13 cellular contexts compared by ENCODE assay signal in genomic region chr21:39345440-39345839, GRCh38. TPM values are rescaled to one million over a fixed set of nuclear protein-coding genes. Genes with fewer than 3 reads are reported as not detected.
DNase-seq lines count a peak whose midpoint lies in the region; ATAC-seq and TF ChIP-seq lines count a peak whose summit lies in the region.
"Had no signal": no experiment of that assay in that cellular context is flagged by ENCODE, and none has a peak within 500 bp of the region (broad histone marks: within the 10 kb centered on the region; RNA-seq: fewer than 3 reads in every experiment).

No MANE protein-coding gene starts in this region.

- H3K9me3 ChIP-seq in breast epithelium (no peaks in the 10 kb centered on the region), hepatocyte (ENCODE audit: low read depth) (no peaks in the 10 kb centered on the region), smooth muscle cell (replicated peaks; ENCODE audit: low read depth) (no peaks in the 10 kb centered on the region)
- H3K9me3 ChIP-seq: vagina had no signal

- H3K4me2 ChIP-seq in hepatocyte, result peak overlapping the region; percentile 87
- peak overlapping the region; percentile 99 for H3K4me2 ChIP-seq in smooth muscle cell

- no peak overlapping the region for H3K9ac ChIP-seq in smooth muscle cell (ENCODE audit: low read depth)

- ATAC-seq in T-cell (replicated peaks in 1 of 4) (no peak), GM21390 (IDR thresholded peaks at IDR 0.05; ENCODE audit: unreplicated experiment) (no peak), HG02642 (IDR thresholded peaks at IDR 0.05; ENCODE audit: poor library complexity, unreplicated experiment) (no peak)

- TF ChIP-seq POLR2A in breast epithelium (IDR thresholded peaks at IDR 0.05), result no peak

- peaks cover 80% of the 10 kb centered on the region for H3K36me3 Mint-ChIP-seq in MCF 10A (ENCODE audit: insufficient read depth, unreplicated experiment)
- H3K36me3 Mint-ChIP-seq in T-cell, result peaks cover 49% of the 10 kb centered on the region

- H3K4me3 ChIP-seq in breast epithelium (no peak overlapping the region), hepatocyte (no peak overlapping the region), smooth muscle cell (peak overlapping the region; percentile 90)
- H3K4me3 ChIP-seq: vagina had no signal

- no peak overlapping the region for H2AFZ ChIP-seq in hepatocyte
- H2AFZ ChIP-seq in smooth muscle cell (ENCODE audit: low read depth), result no peak overlapping the region

- CTCF ChIA-PET in MCF 10A (lab: Yijun Ruan, JAX) (interaction anchor here (1.3 kb wide), 1 partner anchor 96 kb away, joined by 4 read pairs; no protein-coding TSS in a partner anchor), T-cell (lab: Charles Lee) (interaction anchor here in 1 of 2 donors (0.6 kb wide), 1 partner anchor 159 kb away, joined by 3 read pairs; no protein-coding TSS in a partner anchor)

- H3K4me3 Mint-ChIP-seq in MCF 10A (ENCODE audit: unreplicated experiment), result peak overlapping the region; percentile 89
- H3K4me3 Mint-ChIP-seq in T-cell, result peak overlapping the region in 1 of 3 donors; percentile 84

- H4K20me1 ChIP-seq in hepatocyte (ENCODE audit: insufficient read depth, poor library complexity, severe bottlenecking) (peaks cover 40% of the 10 kb centered on the region), smooth muscle cell (ENCODE audit: low read depth) (peaks cover 56% of the 10 kb centered on the region)

- H3F3A ChIP-seq in smooth muscle cell (ENCODE audit: low read depth), result peaks cover 28% of the 10 kb centered on the region

- WGBS in hepatocyte (ENCODE audit: low lambda C conversion rate, missing lambda C conversion rate), result 80% methylated on average over 6 of the region's 6 CpGs
- 95% methylated on average over 6 of the region's 6 CpGs for WGBS in smooth muscle cell (ENCODE audit: low lambda C conversion rate)

- POLR2A ChIA-PET in MCF 10A (lab: Yijun Ruan, JAX), result interaction anchor here (1.0 to 6.8 kb wide), 4 partner anchors 13 to 42 kb away, joined by 7 to 226 read pairs (median 45); partner anchors contain the start of gene BRWD1
- POLR2A ChIA-PET in T-cell (lab: Charles Lee), result interaction anchor here in 1 of 2 donors (0.7 kb wide), 1 partner anchor 33 kb away, joined by 4 read pairs; no protein-coding TSS in a partner anchor

- no TSS peak for BruUV-seq in MCF 10A (replicated peaks; lab: Mats Ljungman, UMichigan)

- H3K36me3 ChIP-seq in breast epithelium (no peaks in the 10 kb centered on the region), hepatocyte (replicated peaks; ENCODE audit: insufficient read depth, low read depth) (peaks cover 6% of the 10 kb centered on the region), smooth muscle cell (ENCODE audit: low read depth) (peaks cover 17% of the 10 kb centered on the region)

- H3K9me2 ChIP-seq in hepatocyte (replicated peaks; ENCODE audit: insufficient read depth), result no peaks in the 10 kb centered on the region

- no peak for TF ChIP-seq CTCF in MCF 10A (IDR thresholded peaks at IDR 0.05; ENCODE audit: unreplicated experiment)
- no peak for TF ChIP-seq CTCF in breast epithelium (IDR thresholded peaks at IDR 0.05)
- TF ChIP-seq CTCF in hepatocyte (IDR thresholded peaks at IDR 0.05; ENCODE audit: poor library complexity), result no peak
- no peak for TF ChIP-seq CTCF in smooth muscle cell (IDR thresholded peaks at IDR 0.05; ENCODE audit: borderline replicate concordance, insufficient read depth, poor library complexity, severe bottlenecking)

- no peaks in the 10 kb centered on the region for H3K9me3 Mint-ChIP-seq in MCF 10A (ENCODE audit: unreplicated experiment)
- H3K9me3 Mint-ChIP-seq in T-cell, result no peaks in the 10 kb centered on the region

- H3K4me1 Mint-ChIP-seq in MCF 10A (ENCODE audit: insufficient read depth, unreplicated experiment) (peaks cover 32% of the 10 kb centered on the region), T-cell (peaks cover 41 to 45% (median 43%) of the 10 kb centered on the region in 3 donors)

- DNase-seq in MCF 10A (ENCODE audit: unreplicated experiment) (no peak), breast epithelium (ENCODE audit: low spot score in 2 of 2) (no peak), T-cell (no peak), hepatocyte (ENCODE audit: low spot score) (no peak), smooth muscle cell (lab: John Stamatoyannopoulos, UW; ENCODE audit: unreplicated experiment) (no peak), ureter (ENCODE audit: low spot score) (no peak)
- DNase-seq: islet precursor cell, NCI-H2081 treated with DMSO at 0.1 percent for 48 hours, posterior cingulate gyrus had no signal

- no peaks in the 10 kb centered on the region for H3K27me3 ChIP-seq in breast epithelium
- no peaks in the 10 kb centered on the region for H3K27me3 ChIP-seq in hepatocyte
- H3K27me3 ChIP-seq in smooth muscle cell (ENCODE audit: low read depth), result no peaks in the 10 kb centered on the region
- H3K27me3 ChIP-seq: vagina had no signal

- intact Hi-C loops in MCF 10A (cut with micrococcal nuclease) (no loop called here), breast epithelium (cut with DNase I; ENCODE audit: low total_unique reads) (no loop called here)

- no peak overlapping the region for H3K27ac ChIP-seq in breast epithelium
- no peak overlapping the region for H3K27ac ChIP-seq in hepatocyte
- H3K27ac ChIP-seq in smooth muscle cell (ENCODE audit: low read depth), result peak overlapping the region; percentile 43
- H3K27ac ChIP-seq: vagina, VCaP had no signal

- H3K79me2 ChIP-seq in hepatocyte, result peaks cover 48% of the 10 kb centered on the region
- H3K79me2 ChIP-seq in smooth muscle cell (ENCODE audit: low read depth), result peaks cover 43% of the 10 kb centered on the region

- H3K4me1 ChIP-seq in breast epithelium (peaks cover 0 to 7% of the 10 kb centered on the region in 2 donors), hepatocyte (ENCODE audit: insufficient read depth) (peaks cover 23% of the 10 kb centered on the region), smooth muscle cell (ENCODE audit: low read depth) (peaks cover 36% of the 10 kb centered on the region)

- H3K27ac Mint-ChIP-seq in MCF 10A (ENCODE audit: low read depth, unreplicated experiment), result peak overlapping the region; percentile 63
- peak overlapping the region; percentile 50 to 62 for H3K27ac Mint-ChIP-seq in T-cell

- H3K27me3 Mint-ChIP-seq in MCF 10A (ENCODE audit: insufficient read depth, unreplicated experiment) (no peaks in the 10 kb centered on the region), T-cell (no peaks in the 10 kb centered on the region)

RNA-seq across cellular contexts. Expression of gene HMGN1, which starts 3.4 kb away (rescaled TPM):
- 360 TPM in 2 replicates for total RNA-seq in MCF 10A (2022)
- total RNA-seq in breast epithelium, result 100 to 1,000 TPM in 2 of 3 donors, 10 to 100 TPM in 1; 68.5 to 166 (median 127) TPM
- total RNA-seq in T-cell, result 100 to 1,000 TPM; 206 to 254 (median 239) TPM
- total RNA-seq in hepatocyte, result 256 and 282 TPM in 2 replicates
- polyA plus RNA-seq in hepatocyte, result 371 and 385 TPM in 2 replicates
- total RNA-seq in smooth muscle cell, result 385 and 396 TPM in 2 replicates
- polyA plus RNA-seq in smooth muscle cell, result 404 and 427 TPM in 2 replicates
- total RNA-seq in ureter, result 225 TPM

RNA-seq across cellular contexts. Expression of gene BRWD1, which starts 32.0 kb away (rescaled TPM):
- total RNA-seq in MCF 10A (2022), result 36.0 and 45.4 TPM in 2 replicates
- 100 to 1,000 TPM in 2 of 3 donors, 10 to 100 TPM in 1; 65.4 to 128 (median 105) TPM for total RNA-seq in breast epithelium
- total RNA-seq in T-cell, result 10 to 100 TPM; 70.2 to 86.3 (median 75.2) TPM
- 45.7 and 48.3 TPM in 2 replicates for total RNA-seq in hepatocyte
- 17.4 and 24.0 TPM in 2 replicates for polyA plus RNA-seq in hepatocyte
- total RNA-seq in smooth muscle cell, result 51.0 and 61.4 TPM in 2 replicates
- polyA plus RNA-seq in smooth muscle cell, result 19.0 and 23.5 TPM in 2 replicates
- 63.9 TPM for total RNA-seq in ureter
